In the genomic region with DNA sequence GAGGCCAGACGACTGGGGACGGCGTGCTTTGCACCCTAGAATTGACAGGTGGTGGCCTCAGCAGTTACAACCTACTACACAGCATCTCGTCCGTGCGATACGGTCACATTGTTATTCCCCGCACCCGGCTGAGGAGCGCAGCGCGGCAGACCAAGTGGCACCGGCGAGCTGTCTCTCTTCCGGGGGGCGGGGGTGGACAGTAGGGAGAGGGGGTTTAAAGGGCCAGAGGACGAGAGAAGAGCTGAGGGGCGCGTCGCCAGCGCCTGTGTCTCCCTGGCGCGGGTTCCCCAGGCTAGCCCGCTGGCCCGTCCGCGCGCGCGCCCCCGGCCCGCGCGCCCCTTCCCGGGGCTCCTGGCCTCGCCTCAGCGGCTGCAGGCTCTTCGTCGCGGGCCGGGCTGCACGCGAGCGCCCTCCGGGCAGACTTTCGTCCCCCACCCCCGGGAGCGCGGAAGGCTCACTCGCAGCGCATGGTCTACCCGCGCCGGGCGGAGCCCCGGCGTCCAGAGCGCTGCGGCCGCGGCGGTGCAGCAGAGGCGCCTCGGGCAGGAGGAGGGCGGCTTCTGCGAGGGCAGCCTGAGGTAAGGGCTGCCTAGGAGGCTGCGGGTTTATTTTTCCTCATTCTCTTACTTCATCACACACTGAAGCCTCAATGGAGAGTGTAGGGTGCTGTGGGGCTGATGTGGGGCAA, we compare ENCODE assay signal across 9 cellular contexts. TPM values are rescaled to one million over a fixed set of nuclear protein-coding genes. Genes with fewer than 3 reads are reported as not detected.
DNase-seq lines count a peak whose midpoint lies in the region; ATAC-seq, FAIRE-seq and TF ChIP-seq lines count a peak whose summit lies in the region.
"Had no signal": no experiment of that assay in that cellular context is flagged by ENCODE, and none has a peak within 500 bp of the region (broad histone marks: within the 10 kb centered on the region; RNA-seq: fewer than 3 reads in every experiment).

A gene (plus strand): TSS at position 225 of the 688 bp plus-strand sequence.

- intact Hi-C loops in posterior vena cava (cut with DNase I), result loop anchor here in 1 of 2 donors (1.0 kb wide), 1 partner anchor 21 kb away; no protein-coding TSS in a partner anchor

- no peak for TF ChIP-seq POLR2A in GM12891 (IDR thresholded peaks at IDR 0.05; ENCODE audit: low read depth, low read length)

- H3K27me3 Mint-ChIP-seq in glutamatergic neuron (ENCODE audit: unreplicated experiment), result peaks cover 19% of the 10 kb centered on the region

- FAIRE-seq in GM12891 (lab: Jason Lieb, UNC), result no peak

- no peak for TF ChIP-seq CTCF in glutamatergic neuron (IDR thresholded peaks at IDR 0.05; ENCODE audit: partially characterized antibody, unreplicated experiment)

- no peak for DNase-seq in activated CD8-positive, alpha-beta memory T cell treated with anti-CD3 and anti-CD28 coated beads, Interleukin-2, amount 50 U/mL, for 4 hours
- DNase-seq in glutamatergic neuron (peak; percentile 76), posterior vena cava (ENCODE audit: low spot score) (peak; percentile 80), GDM1 (lab: John Stamatoyannopoulos, UW) (no peak), LoVo (ENCODE audit: low spot score) (no peak), GM12891 (ENCODE audit: insufficient read length, low spot score) (no peak)
- DNase-seq: stimulated activated naive B cell treated with anti-CD40 and anti-IgM and Interleukin-4, amounts not matched to agents 10 μg/mL and 1 μg/mL and 100 μg/mL, for 72 hours had no signal

- H3K4me3 Mint-ChIP-seq in glutamatergic neuron (ENCODE audit: unreplicated experiment), result peak within 1 kb of the TSS; percentile 94

- H3K4me1 Mint-ChIP-seq in glutamatergic neuron (ENCODE audit: low read depth, unreplicated experiment), result peaks cover 10% of the 10 kb centered on the region

- H3K27ac Mint-ChIP-seq in glutamatergic neuron (ENCODE audit: unreplicated experiment), result peak within 1 kb of the TSS; percentile 84
- H3K27ac Mint-ChIP-seq: stimulated activated naive B cell treated with anti-CD40 and anti-IgM and Interleukin-4, amounts not matched to agents 10 μg/mL and 1 μg/mL and 100 μg/mL, for 72 hours had no signal

- POLR2A ChIA-PET in activated CD8-positive, alpha-beta memory T cell treated with anti-CD3 and anti-CD28 coated beads for 36 hours (lab: Charles Lee), result interaction anchor here (0.7 kb wide), 1 partner anchor 1891 kb away, joined by 3 read pairs; no protein-coding TSS in a partner anchor

- peak; percentile 85 for ATAC-seq in SK-N-SH treated with all-trans-retinoic acid at 6 μM for 48 hours

- CTCF ChIA-PET in activated CD8-positive, alpha-beta memory T cell treated with anti-CD3 and anti-CD28 coated beads for 36 hours (lab: Charles Lee), result no interaction called here

- H3K36me3 Mint-ChIP-seq in glutamatergic neuron (ENCODE audit: unreplicated experiment), result peaks cover 5% of the 10 kb centered on the region
- H3K36me3 Mint-ChIP-seq: stimulated activated naive B cell treated with anti-CD40 and anti-IgM and Interleukin-4, amounts not matched to agents 10 μg/mL and 1 μg/mL and 100 μg/mL, for 72 hours had no signal

- H3K9me3 Mint-ChIP-seq in glutamatergic neuron (ENCODE audit: unreplicated experiment), result peaks cover 13% of the 10 kb centered on the region

TF ChIP-seq in SK-N-SH treated with all-trans-retinoic acid at 6 μM for 48 hours, 23 proteins besides CTCF, POLR2A, EP300 and RAD21:
- no peak for TF ChIP-seq SNAI2 (CRISPR knock-in tag; IDR thresholded peaks at IDR 0.05)
- TF ChIP-seq, protein P1, sequence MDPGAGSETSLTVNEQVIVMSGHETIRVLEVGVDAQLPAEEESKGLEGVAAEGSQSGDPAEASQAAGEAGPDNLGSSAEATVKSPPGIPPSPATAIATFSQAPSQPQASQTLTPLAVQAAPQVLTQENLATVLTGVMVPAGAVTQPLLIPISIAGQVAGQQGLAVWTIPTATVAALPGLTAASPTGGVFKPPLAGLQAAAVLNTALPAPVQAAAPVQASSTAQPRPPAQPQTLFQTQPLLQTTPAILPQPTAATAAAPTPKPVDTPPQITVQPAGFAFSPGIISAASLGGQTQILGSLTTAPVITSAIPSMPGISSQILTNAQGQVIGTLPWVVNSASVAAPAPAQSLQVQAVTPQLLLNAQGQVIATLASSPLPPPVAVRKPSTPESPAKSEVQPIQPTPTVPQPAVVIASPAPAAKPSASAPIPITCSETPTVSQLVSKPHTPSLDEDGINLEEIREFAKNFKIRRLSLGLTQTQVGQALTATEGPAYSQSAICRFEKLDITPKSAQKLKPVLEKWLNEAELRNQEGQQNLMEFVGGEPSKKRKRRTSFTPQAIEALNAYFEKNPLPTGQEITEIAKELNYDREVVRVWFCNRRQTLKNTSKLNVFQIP (CRISPR knock-in tag; IDR thresholded peaks at IDR 0.05; ENCODE audit: borderline replicate concordance, low read depth), result no peak

TF ChIP-seq in GM12891, 5 proteins besides CTCF, POLR2A, EP300 and RAD21:
- TF ChIP-seq PAX5 (IDR thresholded peaks at IDR 0.05; ENCODE audit: insufficient read depth, low read length, severe bottlenecking), result no peak
- no peak for TF ChIP-seq POLR2AphosphoS5 (IDR thresholded peaks at IDR 0.05; ENCODE audit: low read depth, low read length)
- TF ChIP-seq SPI1 (IDR thresholded peaks at IDR 0.05; ENCODE audit: low read depth, low read length), result no peak
- no peak for TF ChIP-seq TAF1 (IDR thresholded peaks at IDR 0.05; ENCODE audit: low read depth, low read length)
- no peak for TF ChIP-seq POU2F2 (IDR thresholded peaks at IDR 0.05; ENCODE audit: low read depth, low read length)

RNA-seq across cellular contexts. Expression of the gene that starts here (rescaled TPM):
- total RNA-seq in activated CD8-positive, alpha-beta memory T cell treated with anti-CD3 and anti-CD28 coated beads for 36 hours, result 10 to 100 TPM; 32.2 to 33.8 TPM
- 7.2 TPM for total RNA-seq in glutamatergic neuron (ENCODE audit: unreplicated experiment)
- 10 to 100 TPM; 14.0 to 17.1 TPM for total RNA-seq in posterior vena cava
- polyA plus RNA-seq in GM12891 (2012; ENCODE audit: low read depth, missing spikeins), result 27.0 TPM

Comparison
In these comparisons a context has a peak if more than half of its experiments do, and no peak if none do; other contexts are left out.
1. DNase-seq: peak in glutamatergic neuron (single experiment) and posterior vena cava (single experiment); none in activated CD8-positive, alpha-beta memory T cell treated with anti-CD3 and anti-CD28 coated beads, Interleukin-2, amount 50 U/mL, for 4 hours (single experiment), GDM1 (single experiment), LoVo (single experiment) and GM12891 (single experiment).